Comparison of ENCODE assay signal across 29 cellular contexts in genomic region chr2:53342248-53342647, GRCh38.
DNase-seq lines count a peak whose midpoint lies in the region; ATAC-seq, FAIRE-seq and TF ChIP-seq lines count a peak whose summit lies in the region.
"Had no signal": no experiment of that assay in that cellular context is flagged by ENCODE, and none has a peak within 500 bp of the region (broad histone marks: within the 10 kb centered on the region; RNA-seq: fewer than 3 reads in every experiment).

No MANE protein-coding gene starts in this region.

- H3K4me2 ChIP-seq in HepG2 (ENCODE audit: low read depth, low read length) = no peak overlapping the region
- H3K4me2 ChIP-seq: A549; BLaER1; BLaER1 treated with 17β-estradiol and CSF1 and Interleukin-3, amounts not matched to agents 10 nM and 100 nM had no signal

- H3K9me3 ChIP-seq in HepG2 (ENCODE audit: low read length) (no peaks in the 10 kb centered on the region), right lobe of liver (no peaks in the 10 kb centered on the region)
- H3K9me3 ChIP-seq: A549; BE2C; BLaER1; BLaER1 treated with 17β-estradiol and CSF1 and Interleukin-3, amounts not matched to agents 10 nM and 100 nM; Caco-2 had no signal

- CTCF ChIA-PET in HepG2 (lab: Yijun Ruan, JAX; ENCODE audit: low intra/inter-chr PET ratio, low total read pairs) = no interaction called here

- intact Hi-C loops in HepG2 (cut with micrococcal nuclease; ENCODE audit: unreplicated experiment) = no loop called here
- intact Hi-C loops in right lobe of liver (cut with DNase I) = no loop called here

- FAIRE-seq in HepG2 (lab: Jason Lieb, UNC) = no peak
- FAIRE-seq: A204.1, A549, D721Med had no signal

- no peak for TF ChIP-seq CTCF in HepG2 (CRISPR knock-in tag; IDR thresholded peaks at IDR 0.05)
- no peak for TF ChIP-seq CTCF in right lobe of liver (IDR thresholded peaks at IDR 0.05)

- DNase-seq in HepG2 (ENCODE audit: low spot score) (no peak), right lobe of liver (no peak)
- DNase-seq: 8988T; ACHN; AML-193; BE2C; C1 segment of cervical spinal cord; Caco-2; Calu3; CD4-positive, alpha-beta memory T cell; CD4-positive, alpha-beta T cell; CD4-positive, CD25-positive, alpha-beta regulatory T cell; CD8-positive, alpha-beta memory T cell; CD8-positive, alpha-beta T cell; COR-L47; DMS 273 treated with DMSO at 0.1 percent for 48 hours; DMS153; DMS53; DMS79; DMS79 treated with DMSO at 0.1 percent for 48 hours; DND-41; EL had no signal

- H3K79me2 ChIP-seq in HepG2 (ENCODE audit: insufficient read depth, low read length) = no peaks in the 10 kb centered on the region

- no peaks in the 10 kb centered on the region for H3K27me3 ChIP-seq in HepG2 (ENCODE audit: control insufficient read depth in 1 of 2, insufficient read depth in 2 of 2, low read length in 2 of 2)
- no peaks in the 10 kb centered on the region for H3K27me3 ChIP-seq in right lobe of liver
- H3K27me3 ChIP-seq: BE2C; BLaER1; BLaER1 treated with 17β-estradiol and CSF1 and Interleukin-3, amounts not matched to agents 10 nM and 100 nM had no signal

- H3K36me3 ChIP-seq in HepG2 (replicated peaks in 1 of 2; ENCODE audit: control insufficient read depth in 1 of 2, insufficient read depth in 2 of 2, low read length in 2 of 2) (no peaks in the 10 kb centered on the region), right lobe of liver (no peaks in the 10 kb centered on the region)
- H3K36me3 ChIP-seq: BE2C; BLaER1; BLaER1 treated with 17β-estradiol and CSF1 and Interleukin-3, amounts not matched to agents 10 nM and 100 nM had no signal

- H4K20me1 ChIP-seq in HepG2 (ENCODE audit: insufficient read depth, low read length) = no peaks in the 10 kb centered on the region
- H4K20me1 ChIP-seq: BLaER1; BLaER1 treated with 17β-estradiol and CSF1 and Interleukin-3, amounts not matched to agents 10 nM and 100 nM had no signal

- H3K4me1 ChIP-seq in HepG2 (ENCODE audit: insufficient read depth, low read length) = no peaks in the 10 kb centered on the region
- H3K4me1 ChIP-seq in right lobe of liver = no peaks in the 10 kb centered on the region
- H3K4me1 ChIP-seq: A549; BE2C; BLaER1; BLaER1 treated with 17β-estradiol and CSF1 and Interleukin-3, amounts not matched to agents 10 nM and 100 nM; Caco-2 had no signal

- 42% methylated on average over 4 of the region's 4 CpGs for WGBS in HepG2 (ENCODE audit: low lambda C conversion rate)
- 69% methylated on average over 4 of the region's 4 CpGs for WGBS in right lobe of liver (ENCODE audit: insufficient coverage, low coverage, low lambda C conversion rate, missing lambda C conversion rate)

- H3K9ac ChIP-seq in HepG2 (ENCODE audit: insufficient read depth, low read depth, low read length) = no peak overlapping the region
- H3K9ac ChIP-seq: BLaER1; BLaER1 treated with 17β-estradiol and CSF1 and Interleukin-3, amounts not matched to agents 10 nM and 100 nM had no signal

- BruUV-seq in HepG2 (replicated peaks; lab: Mats Ljungman, UMichigan) = no TSS peak

- H2AFZ ChIP-seq in HepG2 (ENCODE audit: low read length) = no peak overlapping the region

- in situ Hi-C loops in HepG2 (cut with HindIII; ENCODE audit: extremely low pct_ligation_motif_present, low pct_unique_long_range_greater_than_20kb) = no loop called here

- H3K4me3 ChIP-seq in HepG2 (replicated peaks in 1 of 3; ENCODE audit: insufficient read depth in 1 of 3, low read depth in 2 of 3, low read length in 3 of 3) = no peak overlapping the region
- H3K4me3 ChIP-seq in right lobe of liver = no peak overlapping the region
- H3K4me3 ChIP-seq: A549; BLaER1; BLaER1 treated with 17β-estradiol and CSF1 and Interleukin-3, amounts not matched to agents 10 nM and 100 nM had no signal

- no peak for TF ChIP-seq POLR2A in HepG2 (IDR thresholded peaks at IDR 0.05; ENCODE audit: insufficient read depth in 1 of 2, low read depth in 2 of 2, low read length in 2 of 2)
- TF ChIP-seq POLR2A in right lobe of liver (IDR thresholded peaks at IDR 0.05) = no peak

- TF ChIP-seq EP300 in HepG2 (IDR thresholded peaks at IDR 0.05; ENCODE audit: low read depth in 2 of 2, low read length in 2 of 2) = no peak
- no peak for TF ChIP-seq EP300 in HepG2 (CRISPR knock-in tag; IDR thresholded peaks at IDR 0.05; ENCODE audit: borderline replicate concordance)

- ATAC-seq in HepG2 (no peak), right lobe of liver (no peak)
- ATAC-seq: A549; CD8-positive, alpha-beta T cell had no signal

- H3K27ac ChIP-seq in HepG2 (ENCODE audit: extremely low read length, insufficient read depth, low read length) = no peak overlapping the region
- no peak overlapping the region for H3K27ac ChIP-seq in right lobe of liver
- H3K27ac ChIP-seq: 22Rv1; A549; BLaER1; BLaER1 treated with 17β-estradiol and CSF1 and Interleukin-3, amounts not matched to agents 10 nM and 100 nM; C4-2B had no signal

- POLR2A ChIA-PET in HepG2 (lab: Yijun Ruan, JAX) = no interaction called here

- no peak for TF ChIP-seq RAD21 in HepG2 (CRISPR knock-in tag; IDR thresholded peaks at IDR 0.05)

TF ChIP-seq in HepG2, 621 proteins besides CTCF, POLR2A, EP300 and RAD21:
- TF ChIP-seq CREB1 (IDR thresholded peaks at IDR 0.05) (peak; percentile 12; the same call in 1 of the 2 replicates), CREB1 (CRISPR knock-in tag; IDR thresholded peaks at IDR 0.05) (no peak), ZNF225 (CRISPR knock-in tag; IDR thresholded peaks at IDR 0.05) (no peak), ATF7 (IDR thresholded peaks at IDR 0.05) (peak; percentile 94), ATF7 (CRISPR knock-in tag; IDR thresholded peaks at IDR 0.05) (no peak)
